ENCODE assay signal across 1 cellular context in the genomic region with DNA sequence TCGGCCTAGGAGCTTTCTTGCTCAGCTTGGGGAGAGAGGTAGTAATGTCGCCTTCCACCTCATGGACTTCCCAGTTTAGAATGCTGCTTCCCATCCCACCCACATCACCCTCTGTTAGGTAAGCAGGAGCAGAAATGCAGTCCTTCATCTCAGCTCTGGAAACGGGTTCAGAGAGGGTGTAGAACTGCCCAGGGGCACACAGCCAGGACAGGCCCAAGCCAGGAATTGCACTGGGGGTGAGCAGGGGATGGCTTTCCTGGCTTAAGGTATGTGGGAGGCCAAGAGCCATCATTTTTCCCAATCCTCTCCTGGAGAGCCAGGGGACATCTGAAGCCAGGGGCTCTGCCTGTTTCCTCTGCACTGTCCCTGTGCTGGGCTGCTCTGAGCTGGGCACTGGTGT.
TF ChIP-seq lines count a peak whose summit lies in the region.

No MANE protein-coding gene starts in this region.

TF ChIP-seq in H1, 55 proteins besides CTCF, POLR2A, EP300 and RAD21:
- TF ChIP-seq CHD2 (IDR thresholded peaks at IDR 0.05; ENCODE audit: low read length) (no peak), SAP30 (IDR thresholded peaks at IDR 0.05; ENCODE audit: insufficient read depth, insufficient replicate concordance, low read length) (no peak), FOSL1 (IDR thresholded peaks at IDR 0.05; ENCODE audit: insufficient read depth, low read depth, low read length) (no peak), HDAC6 (IDR thresholded peaks at IDR 0.05; ENCODE audit: low read depth, low read length) (no peak), EZH2 (IDR thresholded peaks at IDR 0.05; ENCODE audit: low read depth, low read length, severe bottlenecking) (no peak), SP1 (IDR thresholded peaks at IDR 0.05; ENCODE audit: low read depth, low read length) (no peak), KDM1A (IDR thresholded peaks at IDR 0.05; ENCODE audit: borderline replicate concordance, low read length) (no peak), TBP (IDR thresholded peaks at IDR 0.05; ENCODE audit: low read depth, low read length) (no peak), RNF2 (IDR thresholded peaks at IDR 0.05; ENCODE audit: borderline replicate concordance, low read depth, low read length, missing control alignments, poor library complexity, severe bottlenecking) (no peak), TCF12 (IDR thresholded peaks at IDR 0.05; ENCODE audit: low read depth, low read length) (no peak), HDAC2 (IDR thresholded peaks at IDR 0.05; ENCODE audit: borderline replicate concordance in 1 of 2, low read depth in 2 of 2, low read length in 2 of 2) (no peak), KDM4A (IDR thresholded peaks at IDR 0.05; ENCODE audit: low read depth, low read length, severe bottlenecking) (no peak), CEBPB (IDR thresholded peaks at IDR 0.05; ENCODE audit: low read depth, low read length) (no peak)
TF ChIP-seq in H1: peak in this region for 0.
